Comparison of ENCODE assay signal across 22 cellular contexts in genomic region chr5:118761814-118762213, GRCh38.
"Had no signal": no experiment of that assay in that cellular context is flagged by ENCODE, and none has a peak within 500 bp of the region (broad histone marks: within the 10 kb centered on the region; RNA-seq: fewer than 3 reads in every experiment).

No MANE protein-coding gene starts in this region.

- H3K27ac Mint-ChIP-seq: IgD-negative memory B cell had no signal

- H3K4me1 Mint-ChIP-seq: IgD-negative memory B cell had no signal

- ATAC-seq: K562 had no signal

- DNase-seq: Kasumi-1, MM.1S, NCI-H1092 treated with DMSO at 0.1 percent for 48 hours, NCI-H1436, NCI-H187, NCI-H2029, NCI-H2081 treated with DMSO at 0.1 percent for 48 hours, NCI-H2171, NCI-H226, NCI-H446, NCI-H510A, NCI-H524 treated with DMSO at 0.1 percent for 48 hours, NCI-H69, NCI-H774, Right ventricle myocardium superior, RPMI8226, SIG-M5, SK-N-SH, SW 1271 had no signal

- H3K4me3 ChIP-seq: K562 had no signal

- H3K4me3 Mint-ChIP-seq: IgD-negative memory B cell had no signal

- H3K36me3 Mint-ChIP-seq: IgD-negative memory B cell had no signal

- H3K27ac ChIP-seq: KMS-11 had no signal

- H3K4me2 ChIP-seq: KMS-11, SK-N-SH had no signal

- H3K9me2 ChIP-seq: SK-N-SH had no signal

- H3K9me3 ChIP-seq: SK-N-SH had no signal

- H3K9ac ChIP-seq: KMS-11, SK-N-SH had no signal
